ENCODE assay signal across 28 cellular contexts in genomic region chr4:164009435-164009834, GRCh38.
"Had no signal": no experiment of that assay in that cellular context is flagged by ENCODE, and none has a peak within 500 bp of the region (broad histone marks: within the 10 kb centered on the region; RNA-seq: fewer than 3 reads in every experiment).

No MANE protein-coding gene starts in this region.

- H3K36me3 ChIP-seq: colonic mucosa, esophagus muscularis mucosa, esophagus squamous epithelium, gastrocnemius medialis, gastroesophageal sphincter, heart left ventricle, heart right ventricle had no signal

- H3K4me3 ChIP-seq: colonic mucosa, coronary artery, dorsolateral prefrontal cortex, esophagus muscularis mucosa, esophagus squamous epithelium, gastrocnemius medialis, gastroesophageal sphincter, heart left ventricle, heart right ventricle, hepatocyte had no signal

- DNase-seq: colonic mucosa; cortex of kidney; dermis blood vessel endothelial cell; dorsolateral prefrontal cortex; effector CD4-positive, alpha-beta T cell; effector CD8-positive, alpha-beta T cell; effector memory CD4-positive, alpha-beta T cell; effector memory CD8-positive, alpha-beta T cell; endodermal cell; erythroblast; esophagus squamous epithelium; foreskin fibroblast; foreskin keratinocyte; foreskin melanocyte; gastrocnemius medialis; glutamatergic neuron; head of caudate nucleus; heart left ventricle; heart right ventricle had no signal

- H3K27ac ChIP-seq: colonic mucosa, coronary artery, dorsolateral prefrontal cortex, epithelial cell of prostate, esophagus muscularis mucosa, esophagus squamous epithelium, foreskin keratinocyte, gastrocnemius medialis, gastroesophageal sphincter, heart left ventricle, heart right ventricle, hepatocyte had no signal

- H3K79me2 ChIP-seq: hepatocyte had no signal

- H2AFZ ChIP-seq: hepatocyte had no signal

- ATAC-seq: effector memory CD8-positive, alpha-beta T cell; esophagus mucosa; foreskin keratinocyte; gastrocnemius medialis; gastroesophageal sphincter; heart left ventricle; heart right ventricle had no signal

- FAIRE-seq: endometrium, endothelial cell of umbilical vein, frontal cortex had no signal

- H3K4me1 ChIP-seq: colonic mucosa, esophagus muscularis mucosa, esophagus squamous epithelium, foreskin keratinocyte, gastrocnemius medialis, gastroesophageal sphincter, heart left ventricle, heart right ventricle had no signal

- H3K9me3 ChIP-seq: colonic mucosa, esophagus muscularis mucosa, esophagus squamous epithelium, gastrocnemius medialis had no signal

- H3K4me2 ChIP-seq: hepatocyte had no signal

- H3K27me3 ChIP-seq: colonic mucosa, dorsolateral prefrontal cortex, esophagus muscularis mucosa, esophagus squamous epithelium, foreskin keratinocyte, gastrocnemius medialis, gastroesophageal sphincter, heart left ventricle, heart right ventricle, hepatocyte had no signal
